In genomic region chr3:184542577-184542976, GRCh38 we compare ENCODE assay signal across 27 cellular contexts. TPM values are rescaled to one million over a fixed set of nuclear protein-coding genes. Genes with fewer than 3 reads are reported as not detected.
"Had no signal": no experiment of that assay in that cellular context is flagged by ENCODE, and none has a peak within 500 bp of the region (broad histone marks: within the 10 kb centered on the region; RNA-seq: fewer than 3 reads in every experiment).

No MANE protein-coding gene starts in this region.

- H3K9me3 Mint-ChIP-seq: natural killer cell; nephron; neural progenitor cell; stimulated activated effector memory CD8-positive, alpha-beta T cell treated with anti-CD3 and anti-CD28 coated beads, Interleukin-12 subunit alpha, Interleukin-12 subunit beta, amount 100 ng/mL, for 72 hours; stimulated activated naive B cell treated with anti-CD40 and anti-IgM and Interleukin-4, amounts not matched to agents 10 μg/mL and 1 μg/mL and 100 μg/mL, for 72 hours; stimulated activated naive CD8-positive, alpha-beta T cell treated with anti-CD3 and anti-CD28 coated beads, Interleukin-15, Interleukin-2, amounts not matched to agents 100 ng/mL and 50 ng/mL, for 24 hours had no signal

- H3K4me1 ChIP-seq: psoas muscle had no signal

- H3K79me2 ChIP-seq: parathyroid adenoma had no signal

- H2AFZ ChIP-seq: neural progenitor cell, parathyroid adenoma had no signal

- H3K27ac Mint-ChIP-seq: natural killer cell; nephron; neural progenitor cell; progenitor cell of endocrine pancreas; stimulated activated effector memory CD8-positive, alpha-beta T cell treated with anti-CD3 and anti-CD28 coated beads, Interleukin-12 subunit alpha, Interleukin-12 subunit beta, amount 100 ng/mL, for 72 hours; stimulated activated naive B cell treated with anti-CD40 and anti-IgM and Interleukin-4, amounts not matched to agents 10 μg/mL and 1 μg/mL and 100 μg/mL, for 72 hours; stimulated activated naive CD8-positive, alpha-beta T cell treated with anti-CD3 and anti-CD28 coated beads, Interleukin-15, Interleukin-2, amounts not matched to agents 100 ng/mL and 50 ng/mL, for 24 hours had no signal

- H3K9me3 ChIP-seq: ovary, psoas muscle, right lobe of liver, sigmoid colon, stomach, thoracic aorta, thyroid gland, tibial nerve, upper lobe of left lung, vagina had no signal

- H3K27me3 ChIP-seq: ovary, right lobe of liver, thyroid gland, vagina had no signal

- H3K4me2 ChIP-seq: neural progenitor cell had no signal

- H3K36me3 ChIP-seq: neural progenitor cell, ovary, right lobe of liver, sigmoid colon, stomach, thoracic aorta, thyroid gland, tibial nerve, upper lobe of left lung, vagina had no signal

- H3K4me3 ChIP-seq: neural progenitor cell, ovary, psoas muscle, right lobe of liver, sigmoid colon, stomach, thoracic aorta, thyroid gland, tibial nerve, upper lobe of left lung, vagina had no signal

- H3K27ac ChIP-seq: neural progenitor cell, ovary, parathyroid adenoma, psoas muscle, right lobe of liver, sigmoid colon, stomach, thoracic aorta, thyroid gland, tibial nerve, upper lobe of left lung, vagina had no signal

- H3K4me3 Mint-ChIP-seq: natural killer cell; nephron; neural progenitor cell; stimulated activated effector memory CD8-positive, alpha-beta T cell treated with anti-CD3 and anti-CD28 coated beads, Interleukin-12 subunit alpha, Interleukin-12 subunit beta, amount 100 ng/mL, for 72 hours; stimulated activated naive B cell treated with anti-CD40 and anti-IgM and Interleukin-4, amounts not matched to agents 10 μg/mL and 1 μg/mL and 100 μg/mL, for 72 hours; stimulated activated naive CD8-positive, alpha-beta T cell treated with anti-CD3 and anti-CD28 coated beads, Interleukin-15, Interleukin-2, amounts not matched to agents 100 ng/mL and 50 ng/mL, for 24 hours had no signal

- ATAC-seq: natural killer cell; right cardiac atrium; right lobe of liver; stimulated activated effector memory CD8-positive, alpha-beta T cell treated with anti-CD3 and anti-CD28 coated beads, Interleukin-12 subunit alpha, Interleukin-12 subunit beta, amount 100 ng/mL, for 72 hours; stimulated activated naive B cell treated with anti-CD40 and anti-IgM and Interleukin-4, amounts not matched to agents 10 μg/mL and 1 μg/mL and 100 μg/mL, for 72 hours had no signal

- DNase-seq: natural killer cell; occipital lobe; ovary; psoas muscle; right cardiac atrium; small intestine; stimulated activated CD4-positive, alpha-beta T cell treated with anti-CD3 and anti-CD28 coated beads, Interleukin-15, amount 100 ng/mL, for 24 hours; stimulated activated CD4-positive, alpha-beta T cell treated with anti-CD3 and anti-CD28 coated beads, Interleukin-2, amount 100 ng/mL, for 24 hours; stimulated activated CD4-positive, alpha-beta T cell treated with anti-CD3 and anti-CD28 coated beads, Interleukin-2, amount 100 ng/mL, for 48 hours; stimulated activated CD4-positive, alpha-beta T cell treated with anti-CD3 and anti-CD28 coated beads, Interleukin-4, amount 100 ng/mL, for 24 hours; stimulated activated naive B cell treated with anti-CD40 and anti-IgM and Interleukin-4, amounts not matched to agents 10 μg/mL and 1 μg/mL and 100 μg/mL, for 72 hours; stimulated activated naive CD4-positive, alpha-beta T cell treated with Interleukin-2 at 50 U/mL for 16 hours; stomach; thyroid gland; trophoblast cell; upper lobe of left lung had no signal

- H3K36me3 Mint-ChIP-seq: natural killer cell; neural progenitor cell; stimulated activated effector memory CD8-positive, alpha-beta T cell treated with anti-CD3 and anti-CD28 coated beads, Interleukin-12 subunit alpha, Interleukin-12 subunit beta, amount 100 ng/mL, for 72 hours; stimulated activated naive B cell treated with anti-CD40 and anti-IgM and Interleukin-4, amounts not matched to agents 10 μg/mL and 1 μg/mL and 100 μg/mL, for 72 hours had no signal

RNA-seq across cellular contexts. Expression of gene EPHB3, which starts 19.0 kb away (rescaled TPM):
- total RNA-seq: natural killer cell had no signal
